8 cellular contexts compared by ENCODE assay signal in the genomic region with DNA sequence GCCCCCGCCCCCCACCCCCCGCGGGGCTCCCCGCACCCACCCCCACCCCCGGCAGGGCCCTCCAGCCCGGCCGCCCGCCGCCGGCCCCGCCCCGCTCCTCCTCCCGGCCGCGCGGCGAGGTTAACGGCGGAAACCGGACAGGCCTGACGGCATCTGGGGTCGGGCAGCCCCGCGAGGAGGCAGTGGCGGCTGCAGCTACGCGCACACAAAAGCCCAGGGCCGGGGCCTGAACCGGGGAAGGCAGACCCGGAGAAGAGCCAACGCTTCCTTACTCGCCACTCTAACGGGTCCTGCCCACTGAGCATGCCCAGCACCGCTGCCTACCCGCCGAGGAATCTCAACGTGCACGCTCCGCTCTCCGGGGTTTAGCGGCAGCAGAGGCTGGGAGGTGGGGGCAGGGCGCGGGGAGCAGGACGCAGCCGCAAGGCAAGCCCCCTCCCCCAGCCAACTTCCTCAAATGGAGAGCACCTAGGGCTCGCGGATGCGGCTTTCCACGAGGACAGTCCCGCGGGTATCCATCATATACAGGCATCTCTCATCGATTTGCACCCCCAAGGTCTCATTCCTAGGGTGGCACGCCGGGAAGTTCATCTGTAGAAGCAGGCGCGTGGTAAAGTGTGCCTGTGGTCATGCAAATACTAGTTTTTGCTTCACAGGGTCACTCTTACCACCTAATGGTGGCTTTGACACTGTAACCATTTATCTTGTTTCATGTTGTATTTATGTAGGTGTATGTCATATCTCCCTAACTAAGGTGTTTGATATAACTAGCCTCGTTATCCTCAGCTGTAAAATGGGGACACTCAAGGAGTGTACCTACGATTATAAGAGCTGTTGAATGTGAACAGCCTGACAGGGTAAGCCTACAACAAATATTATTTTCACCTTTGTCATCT. TPM values are rescaled to one million over a fixed set of nuclear protein-coding genes. Genes with fewer than 3 reads are reported as not detected.
DNase-seq lines count a peak whose midpoint lies in the region; ATAC-seq and TF ChIP-seq lines count a peak whose summit lies in the region.

A gene (minus strand): TSS at position 339 of the 896 bp plus-strand sequence. CDS start 761 bp downstream, outside the sequence.

- peak within 1 kb of the TSS; percentile 44 for H3K27ac ChIP-seq in CD8-positive, alpha-beta T cell (ENCODE audit: low read depth, low read length)
- H3K27ac ChIP-seq in dorsolateral prefrontal cortex (peak within 1 kb of the TSS; percentile 18 to 97 (median 94)), right lobe of liver (peak within 1 kb of the TSS; percentile 80 to 90 (median 87))

- peak; percentile 76 for TF ChIP-seq POLR2A in right lobe of liver (IDR thresholded peaks at IDR 0.05)

- no peaks in the 10 kb centered on the region for H3K9me3 Mint-ChIP-seq in CD8-positive, alpha-beta T cell
- H3K9me3 Mint-ChIP-seq in activated CD4-positive, alpha-beta memory T cell treated with anti-CD3 and anti-CD28 coated beads for 36 hours: no peaks in the 10 kb centered on the region

- TF ChIP-seq CTCF in CD8-positive, alpha-beta T cell (IDR thresholded peaks at IDR 0.05): no peak
- TF ChIP-seq CTCF in dorsolateral prefrontal cortex (IDR thresholded peaks at IDR 0.05 in 54 of 56, conservative IDR thresholded peaks at IDR 0.05 in 2 of 56; ENCODE audit: low read depth in 1 of 56, partially characterized antibody in 56 of 56): peak in 6 of 56 donors; percentile 8 to 25 (median 15)
- TF ChIP-seq CTCF in right lobe of liver (IDR thresholded peaks at IDR 0.05): peak in 1 of 4 donors; percentile 3

- peaks cover 38% of the 10 kb centered on the region for H3K4me1 Mint-ChIP-seq in CD8-positive, alpha-beta T cell (ENCODE audit: low read depth)
- peaks cover 34% of the 10 kb centered on the region for H3K4me1 Mint-ChIP-seq in activated CD4-positive, alpha-beta memory T cell treated with anti-CD3 and anti-CD28 coated beads for 36 hours (ENCODE audit: low read depth)

- CTCF ChIA-PET in CD8-positive, alpha-beta T cell (lab: Charles Lee): no interaction called here
- CTCF ChIA-PET in activated CD4-positive, alpha-beta memory T cell treated with anti-CD3 and anti-CD28 coated beads for 36 hours (lab: Charles Lee): no interaction called here

- H3K27me3 ChIP-seq in CD8-positive, alpha-beta T cell (ENCODE audit: insufficient read depth, low read length): no peaks in the 10 kb centered on the region
- H3K27me3 ChIP-seq in dorsolateral prefrontal cortex: no peaks in the 10 kb centered on the region
- H3K27me3 ChIP-seq in right lobe of liver: no peaks in the 10 kb centered on the region

- POLR2A ChIA-PET in CD8-positive, alpha-beta T cell (lab: Charles Lee): interaction anchor here (0.6 to 1.1 kb wide), 5 partner anchors 12 to 52 kb away, joined by 3 to 6 read pairs (median 4); a partner anchor contains a TSS
- POLR2A ChIA-PET in activated CD4-positive, alpha-beta memory T cell treated with anti-CD3 and anti-CD28 coated beads for 36 hours (lab: Charles Lee): interaction anchor here (1.2 to 1.6 kb wide), 3 partner anchors 29 to 155 kb away, joined by 5 to 11 read pairs (median 5); a partner anchor contains a TSS

- H3K36me3 ChIP-seq in CD8-positive, alpha-beta T cell (ENCODE audit: insufficient read depth, low read length): no peaks in the 10 kb centered on the region
- no peaks in the 10 kb centered on the region for H3K36me3 ChIP-seq in right lobe of liver

- peak within 1 kb of the TSS; percentile 85 for H3K4me3 Mint-ChIP-seq in CD8-positive, alpha-beta T cell
- H3K4me3 Mint-ChIP-seq in activated CD4-positive, alpha-beta memory T cell treated with anti-CD3 and anti-CD28 coated beads for 36 hours: peak within 1 kb of the TSS; percentile 86

- peaks cover 16% of the 10 kb centered on the region for H3K4me1 ChIP-seq in CD8-positive, alpha-beta T cell (ENCODE audit: insufficient read depth, low read length)
- H3K4me1 ChIP-seq in right lobe of liver: peaks cover 0 to 22% (median 7%) of the 10 kb centered on the region in 4 donors

- H3K27ac Mint-ChIP-seq in CD8-positive, alpha-beta T cell: peak within 1 kb of the TSS; percentile 91
- peak within 1 kb of the TSS; percentile 95 for H3K27ac Mint-ChIP-seq in activated CD4-positive, alpha-beta memory T cell treated with anti-CD3 and anti-CD28 coated beads for 36 hours

- peak within 1 kb of the TSS; percentile 66 for H3K4me3 ChIP-seq in CD8-positive, alpha-beta T cell (ENCODE audit: low read depth, low read length)
- H3K4me3 ChIP-seq in dorsolateral prefrontal cortex (peak within 1 kb of the TSS; percentile 54 to 97 (median 85)), right lobe of liver (peak within 1 kb of the TSS; percentile 74 to 88 (median 80))

- peaks cover 8% of the 10 kb centered on the region for H3K36me3 Mint-ChIP-seq in CD8-positive, alpha-beta T cell
- no peaks in the 10 kb centered on the region for H3K36me3 Mint-ChIP-seq in activated CD4-positive, alpha-beta memory T cell treated with anti-CD3 and anti-CD28 coated beads for 36 hours

- intact Hi-C loops in CD8-positive, alpha-beta T cell (cut with DNase I, micrococcal nuclease): loop anchor here (1.0 to 10.0 kb wide), 7 partner anchors 28 to 266 kb away; a partner anchor contains a TSS
- intact Hi-C loops in activated CD4-positive, alpha-beta memory T cell treated with anti-CD3 and anti-CD28 coated beads for 36 hours (cut with micrococcal nuclease): loop anchor here (1.0 kb wide), 2 partner anchors 28 to 52 kb away; a partner anchor contains a TSS
- intact Hi-C loops in dorsolateral prefrontal cortex (cut with DNase I): loop anchor here (2.0 to 10.0 kb wide), 2 partner anchors 52 to 154 kb away; a partner anchor contains a TSS
- intact Hi-C loops in right lobe of liver (cut with DNase I): no loop called here

- peak; percentile 76 for ATAC-seq in CD8-positive, alpha-beta T cell
- ATAC-seq in GM19455 (IDR thresholded peaks at IDR 0.05; ENCODE audit: unreplicated experiment): peak; percentile 68
- ATAC-seq in right lobe of liver: peak; percentile 77 to 83 (median 80)

- peak; percentile 76 to 94 (median 87) for DNase-seq in CD8-positive, alpha-beta T cell
- peak; percentile 93 for DNase-seq in HK-2 (ENCODE audit: unreplicated experiment)
- DNase-seq in NCI-H82 treated with DMSO at 0.1 percent for 48 hours (lab: John Stamatoyannopoulos, UW; ENCODE audit: unreplicated experiment): peak; percentile 86
- peak; percentile 96 for DNase-seq in activated CD4-positive, alpha-beta memory T cell treated with anti-CD3 and anti-CD28 coated beads for 36 hours
- DNase-seq in dorsolateral prefrontal cortex: peak; percentile 84 to 93 (median 90)
- peak; percentile 95 to 96 (median 96) for DNase-seq in right lobe of liver
- peak; percentile 95 for DNase-seq in stimulated activated CD4-positive, alpha-beta T cell treated with anti-CD3 and anti-CD28 coated beads, Interleukin-4, amount 100 ng/mL, for 24 hours

- no peaks in the 10 kb centered on the region for H3K9me3 ChIP-seq in CD8-positive, alpha-beta T cell (ENCODE audit: low read length)
- no peaks in the 10 kb centered on the region for H3K9me3 ChIP-seq in right lobe of liver

- 4% methylated on average over 9 of the region's 58 CpGs for WGBS in right lobe of liver (ENCODE audit: insufficient coverage, low coverage, low lambda C conversion rate, missing lambda C conversion rate)

- H3K27me3 Mint-ChIP-seq in CD8-positive, alpha-beta T cell (ENCODE audit: low read depth): no peaks in the 10 kb centered on the region
- H3K27me3 Mint-ChIP-seq in activated CD4-positive, alpha-beta memory T cell treated with anti-CD3 and anti-CD28 coated beads for 36 hours: no peaks in the 10 kb centered on the region

RNA-seq across cellular contexts. Expression of the gene that starts here (rescaled TPM):
- total RNA-seq in CD8-positive, alpha-beta T cell: 10 to 100 TPM; 32.7 to 34.5 TPM
- 10 to 100 TPM; 44.7 to 47.6 TPM for total RNA-seq in activated CD4-positive, alpha-beta memory T cell treated with anti-CD3 and anti-CD28 coated beads for 36 hours
- total RNA-seq in dorsolateral prefrontal cortex: 10 to 100 TPM; 35.6 to 60.5 (median 46.8) TPM
- 10 to 100 TPM; 19.6 to 28.0 (median 23.2) TPM for total RNA-seq in right lobe of liver

Comparison
In these comparisons a context has a peak if more than half of its experiments do, and no peak if none do; other contexts are left out.
1. Peak in every context shown above with its lines: DNase-seq, ATAC-seq, H3K4me3 ChIP-seq and H3K27ac ChIP-seq.
2. H3K27ac ChIP-seq: peak in every context shown above with its lines; median percentile 94 in dorsolateral prefrontal cortex; 87 in right lobe of liver; 44 in CD8-positive, alpha-beta T cell.
3. intact Hi-C loops: an anchor here in CD8-positive, alpha-beta T cell (1.0 to 10.0 kb wide), activated CD4-positive, alpha-beta memory T cell treated with anti-CD3 and anti-CD28 coated beads for 36 hours (1.0 kb wide) and dorsolateral prefrontal cortex (2.0 to 10.0 kb wide); none called in right lobe of liver.